ENCODE assay signal across 8 cellular contexts in the genomic region with DNA sequence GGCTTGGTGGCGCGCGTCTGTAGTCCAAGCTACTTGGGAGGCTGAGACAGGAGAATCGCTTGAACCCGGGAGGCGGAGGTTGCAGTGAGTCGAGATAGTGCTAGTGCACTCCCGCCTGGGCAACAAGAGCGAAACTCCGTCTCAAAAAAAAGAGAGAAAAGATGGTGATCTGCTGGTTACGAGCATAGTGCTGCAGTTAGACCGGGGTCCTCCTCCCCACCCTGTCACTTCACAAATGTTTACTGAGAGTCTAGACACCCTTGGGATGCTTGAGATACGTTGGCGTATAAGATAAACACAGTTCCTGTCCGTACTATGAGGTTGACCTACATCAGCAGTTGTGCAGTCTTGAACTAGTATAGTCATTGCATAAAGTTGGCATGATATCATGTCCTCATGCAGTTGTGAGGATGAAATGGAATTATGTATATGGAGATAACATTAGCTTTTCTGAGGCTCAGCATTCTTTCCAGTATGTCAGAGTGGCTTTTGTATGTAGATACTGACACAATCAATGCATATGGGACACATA. TPM values are rescaled to one million over a fixed set of nuclear protein-coding genes. Genes with fewer than 3 reads are reported as not detected.
DNase-seq lines count a peak whose midpoint lies in the region; ATAC-seq and TF ChIP-seq lines count a peak whose summit lies in the region.

No MANE protein-coding gene starts in this region.

- in situ Hi-C loops in G401 (cut with HindIII; ENCODE audit: low sequenced_read_pairs): loop anchor here (25.0 kb wide), 1 partner anchor 99 kb away; the partner anchor contains the start of gene ATXN2

- peak; percentile 21 for DNase-seq in AG08396 (ENCODE audit: low spot score)
- no peak for DNase-seq in Karpas-422
- DNase-seq in choroid plexus epithelial cell (ENCODE audit: low read depth): peak; percentile 48
- no peak for DNase-seq in NCI-H1694 (lab: John Stamatoyannopoulos, UW)
- DNase-seq in AML-193 (lab: John Stamatoyannopoulos, UW): no peak
- no peak for DNase-seq in G401 (ENCODE audit: low spot score)

- no peak overlapping the region for H2AFZ ChIP-seq in Karpas-422 (ENCODE audit: low read length)

- no peak for ATAC-seq in GM19467 (IDR thresholded peaks at IDR 0.05; ENCODE audit: unreplicated experiment)

- no peak for TF ChIP-seq CTCF in choroid plexus epithelial cell (conservative IDR thresholded peaks at IDR 0.05; ENCODE audit: low read depth, low read length)

- H3K27ac ChIP-seq in Karpas-422 (ENCODE audit: low read length) (peak overlapping the region; percentile 64), muscle layer of colon (ENCODE audit: low read depth, low read length) (no peak overlapping the region)

- no peaks in the 10 kb centered on the region for H3K27me3 ChIP-seq in Karpas-422 (ENCODE audit: low read length)
- H3K27me3 ChIP-seq in muscle layer of colon (ENCODE audit: control insufficient read depth in 1 of 2, insufficient read depth in 2 of 2, low read length in 2 of 2): no peaks in the 10 kb centered on the region

- H3K9ac ChIP-seq in Karpas-422 (ENCODE audit: low read length) (peak overlapping the region; percentile 88), muscle layer of colon (ENCODE audit: low read length) (peak overlapping the region; percentile 91)

- H3K36me3 ChIP-seq in Karpas-422 (ENCODE audit: insufficient read depth, low read length): peaks cover 12% of the 10 kb centered on the region; the same call in 1 of the 2 replicates
- H3K36me3 ChIP-seq in muscle layer of colon (ENCODE audit: insufficient read depth, low read length): peaks cover 10% of the 10 kb centered on the region

- H3K79me2 ChIP-seq in Karpas-422 (ENCODE audit: low read length): peaks cover 56% of the 10 kb centered on the region

- H3K4me3 ChIP-seq in Karpas-422 (ENCODE audit: low read length) (peak overlapping the region; percentile 81), choroid plexus epithelial cell (ENCODE audit: low read depth, low read length) (peak overlapping the region; percentile 64), muscle layer of colon (ENCODE audit: low read depth in 1 of 2, low read length in 2 of 2) (peak overlapping the region; percentile 87 to 100)

- H3K9me2 ChIP-seq in Karpas-422 (replicated peaks; ENCODE audit: insufficient read depth, low read length): no peaks in the 10 kb centered on the region

- H3K4me1 ChIP-seq in Karpas-422 (ENCODE audit: low read length) (peaks cover 25% of the 10 kb centered on the region), muscle layer of colon (ENCODE audit: insufficient read depth, low read length) (peaks cover 27% of the 10 kb centered on the region)

- H3K4me2 ChIP-seq in Karpas-422 (ENCODE audit: low read depth, low read length, poor library complexity, severe bottlenecking): peak overlapping the region; percentile 71

- H3K9me3 ChIP-seq in Karpas-422 (ENCODE audit: low read length) (no peaks in the 10 kb centered on the region), muscle layer of colon (ENCODE audit: low read length) (no peaks in the 10 kb centered on the region)

- H4K20me1 ChIP-seq in Karpas-422 (ENCODE audit: insufficient read depth, low read depth, low read length): no peaks in the 10 kb centered on the region; the same call in 1 of the 2 replicates

RNA-seq across cellular contexts. Expression of gene ACAD10, which starts 0.8 kb away (rescaled TPM):
- 36.9 and 38.9 TPM in 2 replicates for total RNA-seq in Karpas-422 (2014; rRNA removed; shearing (Covaris generic); ENCODE audit: low replicate concordance)
- 28.0 and 39.2 TPM in 2 replicates for total RNA-seq in G401 (2014; rRNA removed; shearing (Covaris generic))

RNA-seq across cellular contexts. Expression of gene BRAP, which starts 0.9 kb away (rescaled TPM):
- 14.6 and 17.6 TPM in 2 replicates for total RNA-seq in Karpas-422 (2014; rRNA removed; shearing (Covaris generic); ENCODE audit: low replicate concordance)
- total RNA-seq in G401 (2014; rRNA removed; shearing (Covaris generic)): 15.8 and 17.0 TPM in 2 replicates

Comparison
In these comparisons a context has a peak if more than half of its experiments do, and no peak if none do; other contexts are left out.
1. DNase-seq: peak in AG08396 (single experiment) and choroid plexus epithelial cell (single experiment); none in Karpas-422 (single experiment), NCI-H1694 (single experiment), AML-193 (0 of 2) and G401 (single experiment).
2. Peak in every context shown above with its lines, with median percentiles within 50 percentile points of each other: H3K4me3 ChIP-seq.